Comparison of ENCODE assay signal across 17 cellular contexts in genomic region chr17:75626496-75627038, GRCh38. TPM values are rescaled to one million over a fixed set of nuclear protein-coding genes. Genes with fewer than 3 reads are reported as not detected.
A peak's percentile ranks its signal among the peaks of the same experiment; 100 is the strongest.
DNase-seq lines count a peak whose midpoint lies in the region; ATAC-seq lines count a peak whose summit lies in the region.
"Had no signal": no experiment of that assay in that cellular context is flagged by ENCODE, and none has a peak within 500 bp of the region (broad histone marks: within the 10 kb centered on the region; RNA-seq: fewer than 3 reads in every experiment).

No MANE protein-coding gene starts in this region.

- no peaks in the 10 kb centered on the region for H4K20me1 ChIP-seq in BLaER1

- H3K9me3 ChIP-seq in BLaER1, result no peaks in the 10 kb centered on the region

- H3K4me2 ChIP-seq in BLaER1, result peak overlapping the region; percentile 87
- H3K4me2 ChIP-seq: GM23338 had no signal

- H3K4me3 ChIP-seq in BLaER1, result peak overlapping the region; percentile 28
- H3K4me3 ChIP-seq: GM23338 had no signal

- peak overlapping the region; percentile 97 for H3K27ac ChIP-seq in BLaER1

- H3K27me3 ChIP-seq in BLaER1, result no peaks in the 10 kb centered on the region

- H3K36me3 ChIP-seq in BLaER1, result peaks cover 65% of the 10 kb centered on the region

- DNase-seq in DMS 273 (lab: John Stamatoyannopoulos, UW; ENCODE audit: unreplicated experiment) (peak; percentile 94), NCI-H1694 treated with DMSO at 0.1 percent for 48 hours (lab: John Stamatoyannopoulos, UW) (peak; percentile 69), myocyte (ENCODE audit: low read depth) (peak; percentile 35), T-helper 2 cell (no peak), A172 (ENCODE audit: low spot score) (no peak)
- DNase-seq: CD8-positive, alpha-beta memory T cell; HFFc6; NCI-H2081 treated with DMSO at 0.1 percent for 48 hours; NCI-H226; NCI-H524 treated with DMSO at 0.1 percent for 48 hours; T1000 had no signal

- H3K4me1 ChIP-seq in BLaER1, result peaks cover 87% of the 10 kb centered on the region

- no peak for ATAC-seq in HG02870 (IDR thresholded peaks at IDR 0.05; ENCODE audit: unreplicated experiment)

- peak overlapping the region; percentile 80 for H3K9ac ChIP-seq in BLaER1

RNA-seq across cellular contexts. Expression of gene SMIM5, which starts 6.7 kb away (rescaled TPM):
- total RNA-seq in myocyte, result 1.8 and 4.4 TPM in 2 replicates
- polyA plus RNA-seq in myocyte (2012), result 2.0 TPM
- 0.07 and 0.26 TPM in 2 replicates for total RNA-seq in A172 (2014; rRNA removed; shearing (Covaris generic))
- total RNA-seq: GM23338, SK-MEL-5 had no signal
- polyA plus RNA-seq: AG04450, BJ had no signal

RNA-seq across cellular contexts. Expression of gene MYO15B, which starts 39.0 kb away (rescaled TPM):
- total RNA-seq in myocyte, result 0.11 and 0.26 TPM in 2 replicates
- polyA plus RNA-seq in myocyte (2012), result 1.6 TPM
- total RNA-seq in A172 (2014; rRNA removed; shearing (Covaris generic)), result 7.1 and 9.6 TPM in 2 replicates

RNA-seq across cellular contexts. Expression of gene RECQL5, which starts 40.4 kb away (rescaled TPM):
- 19.9 and 20.7 TPM in 2 replicates for total RNA-seq in myocyte
- polyA plus RNA-seq in myocyte (2012), result 23.7 TPM
- total RNA-seq in A172 (2014; rRNA removed; shearing (Covaris generic)), result 18.0 and 19.0 TPM in 2 replicates

RNA-seq across cellular contexts. Expression of gene SAP30BP, which starts 40.6 kb away (rescaled TPM):
- 34.3 and 47.4 TPM in 2 replicates for total RNA-seq in myocyte
- polyA plus RNA-seq in myocyte (2012), result 76.6 TPM
- total RNA-seq in A172 (2014; rRNA removed; shearing (Covaris generic)), result 124 and 169 TPM in 2 replicates

Comparison
In these comparisons a context has a peak if more than half of its experiments do, and no peak if none do; other contexts are left out.
1. DNase-seq: peak in DMS 273 (single experiment), NCI-H1694 treated with DMSO at 0.1 percent for 48 hours (single experiment) and myocyte (single experiment); none in T-helper 2 cell (0 of 5) and A172 (single experiment).